Comparison of ENCODE assay signal across 1 cellular context in the genomic region with DNA sequence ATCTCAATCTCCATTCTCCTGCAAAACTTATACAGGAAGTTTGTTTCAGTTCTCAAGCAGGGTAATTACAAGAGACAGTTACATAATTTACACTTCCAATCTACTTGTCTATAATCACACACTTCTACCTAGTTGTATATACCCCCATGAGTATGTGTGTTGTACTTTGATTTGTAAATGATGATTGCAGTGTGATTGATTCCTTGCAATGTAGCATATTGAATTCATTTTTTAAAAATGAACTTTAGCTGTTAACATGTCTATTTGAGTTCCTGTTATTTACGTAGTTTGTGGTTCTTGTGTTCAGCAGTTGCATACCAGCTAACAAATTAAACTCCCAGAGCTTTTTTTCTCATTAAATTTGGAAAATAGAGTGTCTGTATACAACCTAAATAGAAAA.
TF ChIP-seq lines count a peak whose summit lies in the region.

No MANE protein-coding gene starts in this region.

TF ChIP-seq in GM23338, 12 proteins besides CTCF, POLR2A, EP300 and RAD21 (continued from another document):
- TF ChIP-seq, protein P1, sequence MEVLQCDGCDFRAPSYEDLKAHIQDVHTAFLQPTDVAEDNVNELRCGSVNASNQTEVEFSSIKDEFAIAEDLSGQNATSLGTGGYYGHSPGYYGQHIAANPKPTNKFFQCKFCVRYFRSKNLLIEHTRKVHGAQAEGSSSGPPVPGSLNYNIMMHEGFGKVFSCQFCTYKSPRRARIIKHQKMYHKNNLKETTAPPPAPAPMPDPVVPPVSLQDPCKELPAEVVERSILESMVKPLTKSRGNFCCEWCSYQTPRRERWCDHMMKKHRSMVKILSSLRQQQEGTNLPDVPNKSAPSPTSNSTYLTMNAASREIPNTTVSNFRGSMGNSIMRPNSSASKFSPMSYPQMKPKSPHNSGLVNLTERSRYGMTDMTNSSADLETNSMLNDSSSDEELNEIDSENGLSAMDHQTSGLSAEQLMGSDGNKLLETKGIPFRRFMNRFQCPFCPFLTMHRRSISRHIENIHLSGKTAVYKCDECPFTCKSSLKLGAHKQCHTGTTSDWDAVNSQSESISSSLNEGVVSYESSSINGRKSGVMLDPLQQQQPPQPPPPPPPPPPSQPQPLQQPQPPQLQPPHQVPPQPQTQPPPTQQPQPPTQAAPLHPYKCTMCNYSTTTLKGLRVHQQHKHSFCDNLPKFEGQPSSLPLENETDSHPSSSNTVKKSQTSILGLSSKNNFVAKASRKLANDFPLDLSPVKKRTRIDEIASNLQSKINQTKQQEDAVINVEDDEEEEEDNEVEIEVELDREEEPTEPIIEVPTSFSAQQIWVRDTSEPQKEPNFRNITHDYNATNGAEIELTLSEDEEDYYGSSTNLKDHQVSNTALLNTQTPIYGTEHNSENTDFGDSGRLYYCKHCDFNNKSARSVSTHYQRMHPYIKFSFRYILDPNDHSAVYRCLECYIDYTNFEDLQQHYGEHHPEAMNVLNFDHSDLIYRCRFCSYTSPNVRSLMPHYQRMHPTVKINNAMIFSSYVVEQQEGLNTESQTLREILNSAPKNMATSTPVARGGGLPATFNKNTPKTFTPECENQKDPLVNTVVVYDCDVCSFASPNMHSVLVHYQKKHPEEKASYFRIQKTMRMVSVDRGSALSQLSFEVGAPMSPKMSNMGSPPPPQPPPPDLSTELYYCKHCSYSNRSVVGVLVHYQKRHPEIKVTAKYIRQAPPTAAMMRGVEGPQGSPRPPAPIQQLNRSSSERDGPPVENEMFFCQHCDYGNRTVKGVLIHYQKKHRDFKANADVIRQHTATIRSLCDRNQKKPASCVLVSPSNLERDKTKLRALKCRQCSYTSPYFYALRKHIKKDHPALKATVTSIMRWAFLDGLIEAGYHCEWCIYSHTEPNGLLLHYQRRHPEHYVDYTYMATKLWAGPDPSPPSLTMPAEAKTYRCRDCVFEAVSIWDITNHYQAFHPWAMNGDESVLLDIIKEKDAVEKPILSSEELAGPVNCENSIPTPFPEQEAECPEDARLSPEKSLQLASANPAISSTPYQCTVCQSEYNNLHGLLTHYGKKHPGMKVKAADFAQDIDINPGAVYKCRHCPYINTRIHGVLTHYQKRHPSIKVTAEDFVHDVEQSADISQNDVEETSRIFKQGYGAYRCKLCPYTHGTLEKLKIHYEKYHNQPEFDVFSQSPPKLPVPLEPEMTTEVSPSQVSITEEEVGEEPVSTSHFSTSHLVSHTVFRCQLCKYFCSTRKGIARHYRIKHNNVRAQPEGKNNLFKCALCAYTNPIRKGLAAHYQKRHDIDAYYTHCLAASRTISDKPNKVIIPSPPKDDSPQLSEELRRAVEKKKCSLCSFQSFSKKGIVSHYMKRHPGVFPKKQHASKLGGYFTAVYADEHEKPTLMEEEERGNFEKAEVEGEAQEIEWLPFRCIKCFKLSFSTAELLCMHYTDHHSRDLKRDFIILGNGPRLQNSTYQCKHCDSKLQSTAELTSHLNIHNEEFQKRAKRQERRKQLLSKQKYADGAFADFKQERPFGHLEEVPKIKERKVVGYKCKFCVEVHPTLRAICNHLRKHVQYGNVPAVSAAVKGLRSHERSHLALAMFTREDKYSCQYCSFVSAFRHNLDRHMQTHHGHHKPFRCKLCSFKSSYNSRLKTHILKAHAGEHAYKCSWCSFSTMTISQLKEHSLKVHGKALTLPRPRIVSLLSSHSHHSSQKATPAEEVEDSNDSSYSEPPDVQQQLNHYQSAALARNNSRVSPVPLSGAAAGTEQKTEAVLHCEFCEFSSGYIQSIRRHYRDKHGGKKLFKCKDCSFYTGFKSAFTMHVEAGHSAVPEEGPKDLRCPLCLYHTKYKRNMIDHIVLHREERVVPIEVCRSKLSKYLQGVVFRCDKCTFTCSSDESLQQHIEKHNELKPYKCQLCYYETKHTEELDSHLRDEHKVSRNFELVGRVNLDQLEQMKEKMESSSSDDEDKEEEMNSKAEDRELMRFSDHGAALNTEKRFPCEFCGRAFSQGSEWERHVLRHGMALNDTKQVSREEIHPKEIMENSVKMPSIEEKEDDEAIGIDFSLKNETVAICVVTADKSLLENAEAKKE (CRISPR knock-in tag; IDR thresholded peaks at IDR 0.05) = no peak
- TF ChIP-seq ETS1 (IDR thresholded peaks at IDR 0.05) (no peak), NANOG (IDR thresholded peaks at IDR 0.05; ENCODE audit: borderline replicate concordance) (no peak), JUNB (IDR thresholded peaks at IDR 0.05; ENCODE audit: unreplicated experiment) (no peak), EZH2phosphoT487 (IDR thresholded peaks at IDR 0.05; ENCODE audit: unreplicated experiment) (no peak), STAT1 (IDR thresholded peaks at IDR 0.05; ENCODE audit: unreplicated experiment) (no peak), CREB1 (CRISPR knock-in tag; IDR thresholded peaks at IDR 0.05; ENCODE audit: low read depth) (no peak), POLR2AphosphoS5 (IDR thresholded peaks at IDR 0.05; ENCODE audit: low read depth) (no peak), EZH2 (IDR thresholded peaks at IDR 0.05; ENCODE audit: low read depth, unreplicated experiment) (no peak)
